ENCODE assay signal across 8 cellular contexts in genomic region chr6:8063762-8064637, GRCh38. TPM values are rescaled to one million over a fixed set of nuclear protein-coding genes. Genes with fewer than 3 reads are reported as not detected.
DNase-seq lines count a peak whose midpoint lies in the region; ATAC-seq lines count a peak whose summit lies in the region.

Gene BLOC1S5 (minus strand): TSS chr6:8064389. CDS start chr6:8064376, 13 bp downstream.

- H3K4me1 ChIP-seq in CD8-positive, alpha-beta memory T cell (ENCODE audit: insufficient read depth, low read length), result peaks cover 19% of the 10 kb centered on the region

- peak within 1 kb of the TSS; percentile 93 to 95 (median 95) for H3K4me3 Mint-ChIP-seq in CD8-positive, alpha-beta memory T cell

- H3K4me3 ChIP-seq in CD8-positive, alpha-beta memory T cell (ENCODE audit: low read length), result peak within 1 kb of the TSS; percentile 83

- DNase-seq in CD8-positive, alpha-beta memory T cell, result peak; percentile 94 to 98 (median 96)
- peak; percentile 80 for DNase-seq in HS-5 (ENCODE audit: low read depth)
- DNase-seq in NK-92 treated with Interleukin-12 subunit alpha and Interleukin-12 subunit beta, amount 100 ng/mL, for 24 hours (lab: John Stamatoyannopoulos, UW), result peak; percentile 93
- peak; percentile 99 for DNase-seq in activated CD8-positive, alpha-beta memory T cell treated with anti-CD3 and anti-CD28 coated beads for 24 hours
- DNase-seq in effector CD8-positive, alpha-beta T cell (lab: John Stamatoyannopoulos, UW), result peak; percentile 95
- peak; percentile 98 to 99 for DNase-seq in lung microvascular endothelial cell (ENCODE audit: low read depth in 2 of 2)
- peak; percentile 92 to 97 (median 97) for DNase-seq in stimulated activated CD4-positive, alpha-beta T cell treated with anti-CD3 and anti-CD28 coated beads, TNF-alpha, amount 100 ng/mL, for 48 hours (ENCODE audit: low read depth in 3 of 3)

- POLR2A ChIA-PET in CD8-positive, alpha-beta memory T cell (lab: Charles Lee), result interaction anchor here (2.2 kb wide), 1 partner anchor 38 kb away, joined by 29 read pairs; the partner anchor contains the start of gene EEF1E1

- H3K9me3 Mint-ChIP-seq in CD8-positive, alpha-beta memory T cell, result no peaks in the 10 kb centered on the region

- peaks cover 0 to 30% (median 7%) of the 10 kb centered on the region in 3 donors for H3K36me3 Mint-ChIP-seq in CD8-positive, alpha-beta memory T cell

- peaks cover 25 to 39% (median 35%) of the 10 kb centered on the region in 3 donors for H3K4me1 Mint-ChIP-seq in CD8-positive, alpha-beta memory T cell

- no peaks in the 10 kb centered on the region for H3K9me3 ChIP-seq in CD8-positive, alpha-beta memory T cell (ENCODE audit: low read length)

- H3K27me3 Mint-ChIP-seq in CD8-positive, alpha-beta memory T cell, result no peaks in the 10 kb centered on the region

- ATAC-seq in GM19468 (IDR thresholded peaks at IDR 0.05; ENCODE audit: extremely low read depth, unreplicated experiment), result peak; percentile 96

- peak within 1 kb of the TSS; percentile 87 to 98 (median 97) for H3K27ac Mint-ChIP-seq in CD8-positive, alpha-beta memory T cell

- no peaks in the 10 kb centered on the region for H3K27me3 ChIP-seq in CD8-positive, alpha-beta memory T cell (ENCODE audit: insufficient read depth, low read length, poor library complexity, severe bottlenecking)

- H3K27ac ChIP-seq in CD8-positive, alpha-beta memory T cell (ENCODE audit: low read depth, low read length), result peak within 1 kb of the TSS; percentile 91

- no peaks in the 10 kb centered on the region for H3K36me3 ChIP-seq in CD8-positive, alpha-beta memory T cell (ENCODE audit: insufficient read depth, low read length)

- CTCF ChIA-PET in CD8-positive, alpha-beta memory T cell (lab: Charles Lee), result no interaction called here

RNA-seq across cellular contexts. Expression of gene BLOC1S5, which starts in this region (rescaled TPM):
- 10 to 100 TPM; 20.0 to 22.6 TPM for total RNA-seq in CD8-positive, alpha-beta memory T cell
- 27.9 TPM for polyA plus RNA-seq in CD8-positive, alpha-beta memory T cell
- 10.9 and 13.7 TPM in 2 replicates for total RNA-seq in lung microvascular endothelial cell

Comparison
In these comparisons a context has a peak if more than half of its experiments do, and no peak if none do; other contexts are left out.
1. Peak in every context shown above with its lines: DNase-seq, ATAC-seq, H3K4me3 ChIP-seq and H3K27ac ChIP-seq.